In genomic region chr10:16231734-16232133, GRCh38 we compare ENCODE assay signal across 22 cellular contexts.
"Had no signal": no experiment of that assay in that cellular context is flagged by ENCODE, and none has a peak within 500 bp of the region (broad histone marks: within the 10 kb centered on the region; RNA-seq: fewer than 3 reads in every experiment).

No MANE protein-coding gene starts in this region.

- H3K36me3 ChIP-seq: WERI-Rb-1 had no signal

- DNase-seq: activated CD4-positive, alpha-beta memory T cell treated with anti-CD3 and anti-CD28 coated beads, Interleukin-2, amount 10 ng/mL, durations not matched to agents 7 days and 5 days; activated CD4-positive, alpha-beta T cell treated with anti-CD3 and anti-CD28 coated beads for 36 hours; activated CD4-positive, alpha-beta T cell treated with anti-CD3 and anti-CD28 coated beads, Interleukin-2, amount 50 U/mL, for 1 hour; activated gamma-delta T cell; activated naive CD4-positive, alpha-beta T cell treated with anti-CD3 and anti-CD28 coated beads, Interleukin-2, amount 10 ng/mL, durations not matched to agents 7 days and 5 days; activated naive CD8-positive, alpha-beta T cell treated with anti-CD3 and anti-CD28 coated beads for 36 hours; activated T-cell treated with anti-CD3 and anti-CD28 coated beads for 4 hours; activated T-cell treated with anti-CD3 and anti-CD28 coated beads, Interleukin-2, amount 50 U/mL, for 48 hours; caudate nucleus; Karpas-422; MM.1S; NCI-H1105; NCI-H1694 treated with DMSO at 0.1 percent for 48 hours; NCI-H2029 treated with DMSO at 0.1 percent for 48 hours; NCI-H748 treated with DMSO at 0.1 percent for 48 hours; PC-3; SHP77 treated with DMSO at 0.1 percent for 48 hours; T-helper 1 cell; WERI-Rb-1 had no signal

- ATAC-seq: activated CD4-positive, alpha-beta T cell treated with anti-CD3 and anti-CD28 coated beads for 36 hours; activated T-helper 17 cell treated with anti-CD3 and anti-CD28 coated beads, Interleukin-2, amount 50 U/mL, for 72 hours; K562; PC-3 had no signal

- H3K27ac ChIP-seq: coronary artery, WERI-Rb-1 had no signal

- H3K4me3 ChIP-seq: coronary artery, K562 had no signal
